11 cellular contexts compared by ENCODE assay signal in genomic region chr16:2479996-2480395, GRCh38. TPM values are rescaled to one million over a fixed set of nuclear protein-coding genes. Genes with fewer than 3 reads are reported as not detected.
DNase-seq lines count a peak whose midpoint lies in the region; ATAC-seq, FAIRE-seq and TF ChIP-seq lines count a peak whose summit lies in the region.
"Not testable (repeated sequence)": the region's sequence is repeated elsewhere in the genome, so short reads cannot be mapped to it uniquely, and the experiment has no call there.
"Had no signal": no experiment of that assay in that cellular context is flagged by ENCODE, and none has a peak within 500 bp of the region (broad histone marks: within the 10 kb centered on the region; RNA-seq: fewer than 3 reads in every experiment).

No MANE protein-coding gene starts in this region.

- not testable (repeated sequence) for TF ChIP-seq RAD21 in K562 (CRISPR knock-in tag; conservative IDR thresholded peaks at IDR 0.05 in 1 of 2, IDR thresholded peaks at IDR 0.05 in 1 of 2)

- H4K20me1 ChIP-seq in K562 (replicated peaks; ENCODE audit: control insufficient read depth, insufficient read depth, low read length): not testable (repeated sequence)

- TF ChIP-seq POLR2A in K562 (conservative IDR thresholded peaks at IDR 0.05); thyroid gland (IDR thresholded peaks at IDR 0.05): not testable (repeated sequence)

- CTCF ChIA-PET in HEK293 (lab: Yijun Ruan, JAX); K562 (lab: Yijun Ruan, JAX; ENCODE audit: low intra/inter-chr PET ratio): not testable (repeated sequence)

- H3K4me3 ChIP-seq in HEK293 (ENCODE audit: low read depth, low read length); K562; dorsolateral prefrontal cortex; kidney (ENCODE audit: low read length in 2 of 2); pancreas; thyroid gland (replicated peaks in 1 of 3): not testable (repeated sequence)

- FAIRE-seq in K562 (lab: Jason Lieb, UNC); kidney (lab: Jason Lieb, UNC); pancreas (lab: Jason Lieb, UNC): not testable (repeated sequence)

- not testable (repeated sequence) for H3K4me2 ChIP-seq in K562 (ENCODE audit: insufficient read depth, low read length)

- DNase-seq in K562 (ENCODE audit: extremely low read depth in 1 of 4, low spot score in 3 of 4); dorsolateral prefrontal cortex; nephron progenitor cell; pancreas; thyroid gland: not testable (repeated sequence)
- DNase-seq in kidney: peak; percentile 41

- not testable (repeated sequence) for H3K27ac ChIP-seq in HEK293 (ENCODE audit: extremely low read depth, low read depth, low read length); K562 (ENCODE audit: extremely low read depth, low read depth, low read length)
- H3K27ac ChIP-seq in dorsolateral prefrontal cortex (peak overlapping the region in 32 of 59 donors; percentile 10 to 90 (median 46)), kidney (ENCODE audit: low read depth in 2 of 2, low read length in 2 of 2) (peak overlapping the region in 1 of 2 donors; percentile 55), pancreas (peak overlapping the region in 3 of 4 donors; percentile 54 to 77 (median 72)), thyroid gland (peak overlapping the region in 2 of 3 donors; percentile 59 to 73)

- not testable (repeated sequence) for H3K36me3 Mint-ChIP-seq in nephron progenitor cell (ENCODE audit: low read depth)

- H3K4me1 ChIP-seq in HEK293 (ENCODE audit: control insufficient read depth, insufficient read depth, low read length): not testable (repeated sequence)
- H3K4me1 ChIP-seq in K562 (replicated peaks in 1 of 2; ENCODE audit: control insufficient read depth in 2 of 2, insufficient read depth in 2 of 2, low read length in 2 of 2): peaks cover 67 to 95% of the 10 kb centered on the region in 2 experiments
- H3K4me1 ChIP-seq in kidney (ENCODE audit: control insufficient read depth in 1 of 2, insufficient read depth in 1 of 2, low read depth in 1 of 2, low read length in 2 of 2): peaks cover 17 to 56% of the 10 kb centered on the region in 2 donors
- H3K4me1 ChIP-seq in pancreas: peaks cover 34 to 54% (median 45%) of the 10 kb centered on the region in 3 donors
- H3K4me1 ChIP-seq in thyroid gland: peaks cover 41 to 74% of the 10 kb centered on the region in 2 donors

- not testable (repeated sequence) for H3K9me3 Mint-ChIP-seq in nephron progenitor cell

- POLR2A ChIA-PET in HEK293 (lab: Yijun Ruan, JAX): not testable (repeated sequence)
- POLR2A ChIA-PET in K562 (lab: Yijun Ruan, JAX): interaction anchor here (1.0 to 2.2 kb wide), 3 partner anchors 9 to 21 kb away, joined by 3 to 8 read pairs (median 4); no protein-coding TSS in a partner anchor

- not testable (repeated sequence) for H3K4me3 Mint-ChIP-seq in nephron progenitor cell

- not testable (repeated sequence) for H2AFZ ChIP-seq in K562 (ENCODE audit: low read depth, low read length)

- not testable (repeated sequence) for H3K27me3 ChIP-seq in K562 (ENCODE audit: control insufficient read depth in 2 of 2, insufficient read depth in 2 of 2, low read length in 2 of 2); dorsolateral prefrontal cortex; pancreas; thyroid gland

- BruUV-seq in K562 (replicated peaks; lab: Mats Ljungman, UMichigan): not testable (repeated sequence)

- H3K27ac Mint-ChIP-seq in nephron progenitor cell: peak overlapping the region; percentile 48

- peaks cover 45% of the 10 kb centered on the region for H3K4me1 Mint-ChIP-seq in nephron progenitor cell

- peaks cover 26% of the 10 kb centered on the region for H3K27me3 Mint-ChIP-seq in nephron progenitor cell (ENCODE audit: low read depth, poor library complexity)

- peaks cover 95% of the 10 kb centered on the region for H3K79me2 ChIP-seq in K562 (ENCODE audit: control insufficient read depth, insufficient read depth, low read length)

- in situ Hi-C loops in K562 (cut with MboI): not testable (repeated sequence)

- H3K9me1 ChIP-seq in K562 (ENCODE audit: control insufficient read depth, insufficient read depth, low read length): not testable (repeated sequence)

- not testable (repeated sequence) for H3K36me3 ChIP-seq in HEK293 (ENCODE audit: control insufficient read depth in 2 of 2, insufficient read depth in 1 of 2, low read length in 2 of 2); kidney (ENCODE audit: control insufficient read depth in 1 of 2, insufficient read depth in 2 of 2, low read length in 2 of 2); pancreas; thyroid gland
- H3K36me3 ChIP-seq in K562 (ENCODE audit: control insufficient read depth, insufficient read depth, low read length): peaks cover 25% of the 10 kb centered on the region; the same call in 2 of the 3 replicates

- intact Hi-C loops in K562 (cut with micrococcal nuclease); dorsolateral prefrontal cortex (cut with DNase I); kidney (cut with DNase I); pancreas (cut with DNase I); thyroid gland (cut with DNase I): not testable (repeated sequence)

- H3K9me3 ChIP-seq in HEK293 (ENCODE audit: control insufficient read depth, insufficient read depth, low read depth, low read length); K562 (replicated peaks; ENCODE audit: control insufficient read depth, insufficient read depth, low read depth, low read length); kidney (ENCODE audit: control insufficient read depth in 1 of 2, low read length in 2 of 2); pancreas; thyroid gland: not testable (repeated sequence)

- ATAC-seq in K562, pancreas: not testable (repeated sequence)

- TF ChIP-seq CTCF in HEK293 (tag by site-specific recombination; IDR thresholded peaks at IDR 0.05); K562 (IDR thresholded peaks at IDR 0.05 in 2 of 3, conservative IDR thresholded peaks at IDR 0.05 in 1 of 3; ENCODE audit: insufficient read depth in 2 of 3, low read depth in 1 of 3, low read length in 3 of 3); dorsolateral prefrontal cortex (IDR thresholded peaks at IDR 0.05 in 54 of 56, conservative IDR thresholded peaks at IDR 0.05 in 2 of 56; ENCODE audit: low read depth in 1 of 56, partially characterized antibody in 56 of 56); kidney (IDR thresholded peaks at IDR 0.05; ENCODE audit: borderline replicate concordance, extremely low read depth, insufficient read depth); nephron progenitor cell (IDR thresholded peaks at IDR 0.05); pancreas (IDR thresholded peaks at IDR 0.05); thyroid gland (IDR thresholded peaks at IDR 0.05): not testable (repeated sequence)

- TF ChIP-seq EP300 in K562 (IDR thresholded peaks at IDR 0.05; ENCODE audit: low read length): not testable (repeated sequence)

- 72% methylated on average over 9 of the region's 10 CpGs for WGBS in K562 (ENCODE audit: insufficient coverage, low coverage, missing lambda C conversion rate)
- 90 to 92% methylated on average over 10 of the region's 10 CpGs for WGBS in pancreas, 2 donors
- WGBS in thyroid gland, 2 donors: 93 to 96% methylated on average over 10 of the region's 10 CpGs

- H3K9ac ChIP-seq in K562 (ENCODE audit: insufficient read depth in 1 of 2, low read depth in 2 of 2, low read length in 2 of 2): peak overlapping the region in 1 of 2 experiments; percentile 81; a peak in 1 of 4 replicates
- not testable (repeated sequence) for H3K9ac ChIP-seq in kidney (ENCODE audit: low read length in 2 of 2)

RNA-seq across cellular contexts. Expression of gene TBC1D24, which starts 5.1 kb away (rescaled TPM):
- total RNA-seq in K562 (2011; cell fraction: chromatin; rRNA removed; ENCODE audit: low replicate concordance): 29.2 and 69.3 TPM in 2 replicates
- 36.9 and 38.2 TPM in 2 replicates for total RNA-seq in K562 (2011; cell fraction: nucleolus; rRNA removed)
- total RNA-seq in K562 (2011; cell fraction: nucleoplasm; rRNA removed): 27.0 and 36.9 TPM in 2 replicates
- total RNA-seq in K562 (2014; rRNA removed): 7.2 and 13.4 TPM in 2 replicates
- 4.2 and 4.9 TPM in 2 replicates for total RNA-seq in K562 (2014; rRNA removed; fragmentation: Illumina TruSeq; extraction: Trizol)
- total RNA-seq in K562 (2015; rRNA removed; fragmentation: Illumina TruSeq; extraction: Trizol): 9.1 and 11.2 TPM in 2 replicates
- 22.6 and 24.3 TPM in 2 replicates for total RNA-seq in K562 (2021)
- polyA plus RNA-seq in K562 (2011; rRNA removed): 5.7 and 9.4 TPM in 2 replicates
- polyA plus RNA-seq in K562 (2011; cell fraction: cytosol; rRNA removed): 7.1 and 12.3 TPM in 2 replicates
- 22.9 and 34.2 TPM in 2 replicates for polyA plus RNA-seq in K562 (2011; cell fraction: nucleus; rRNA removed)
- polyA plus RNA-seq in K562 (2012): 8.5 and 9.1 TPM in 2 replicates
- polyA plus RNA-seq in K562 (2014; fragmentation: Illumina TruSeq; extraction: Trizol): 7.2 and 9.4 TPM in 2 replicates
- 1 to 10 TPM; 1.7 to 4.2 TPM for polyA plus RNA-seq in K562 (2014; fragmentation: Nextera tagmentation; extraction: Ambion mirVana)
- 8.3 and 9.3 TPM in 2 replicates for polyA plus RNA-seq in K562 (2014; rRNA removed)
- polyA minus RNA-seq in K562 (2011; rRNA and poly(A)+ RNA removed): 6.5 and 9.7 TPM in 2 replicates
- 13.1 and 14.3 TPM in 2 replicates for polyA minus RNA-seq in K562 (2011; cell fraction: cytosol; rRNA and poly(A)+ RNA removed)
- 12.5 and 15.3 TPM in 2 replicates for polyA minus RNA-seq in K562 (2011; cell fraction: nucleus; rRNA and poly(A)+ RNA removed)
- total RNA-seq in dorsolateral prefrontal cortex: 10 to 100 TPM; 27.5 to 97.0 (median 62.6) TPM
- 25.7 TPM for total RNA-seq in kidney
- 23.9 TPM for polyA plus RNA-seq in kidney (ENCODE audit: insufficient read depth, low read depth, low replicate concordance)
- total RNA-seq in pancreas: 10 to 100 TPM; 16.8 to 23.7 (median 19.7) TPM
- polyA plus RNA-seq in pancreas: 10 to 100 TPM; 10.8 to 16.0 TPM
- total RNA-seq in thyroid gland: 10 to 100 TPM; 15.9 to 32.3 (median 21.8) TPM

RNA-seq across cellular contexts. Expression of gene NTN3, which starts 8.9 kb away (rescaled TPM):
- total RNA-seq in K562 (2011; cell fraction: chromatin; rRNA removed; ENCODE audit: low replicate concordance): 0.42 TPM in 1 of 2 replicates, not detected in the other
- total RNA-seq in K562 (2011; cell fraction: nucleolus; rRNA removed): 0.13 and 0.17 TPM in 2 replicates
- total RNA-seq in K562 (2011; cell fraction: nucleoplasm; rRNA removed): not detected in 2 replicates
- not detected in 2 replicates for total RNA-seq in K562 (2014; rRNA removed)
- not detected in 2 replicates for total RNA-seq in K562 (2014; rRNA removed; fragmentation: Illumina TruSeq; extraction: Trizol)
- not detected in 2 replicates for total RNA-seq in K562 (2015; rRNA removed; fragmentation: Illumina TruSeq; extraction: Trizol)
- total RNA-seq in K562 (2021): not detected in 2 replicates
- polyA plus RNA-seq in K562 (2011; rRNA removed): not detected in 2 replicates
- not detected in 2 replicates for polyA plus RNA-seq in K562 (2011; cell fraction: cytosol; rRNA removed)
- polyA plus RNA-seq in K562 (2011; cell fraction: nucleus; rRNA removed): not detected in 2 replicates
- 0.07 and 0.08 TPM in 2 replicates for polyA plus RNA-seq in K562 (2012)
- not detected in 2 replicates for polyA plus RNA-seq in K562 (2014; fragmentation: Illumina TruSeq; extraction: Trizol)
- not detected for polyA plus RNA-seq in K562 (2014; fragmentation: Nextera tagmentation; extraction: Ambion mirVana)
- not detected in 2 replicates for polyA plus RNA-seq in K562 (2014; rRNA removed)
- not detected in 2 replicates for polyA minus RNA-seq in K562 (2011; rRNA and poly(A)+ RNA removed)
- polyA minus RNA-seq in K562 (2011; cell fraction: cytosol; rRNA and poly(A)+ RNA removed): not detected in 2 replicates
- polyA minus RNA-seq in K562 (2011; cell fraction: nucleus; rRNA and poly(A)+ RNA removed): not detected in 2 replicates
- 1 to 10 TPM in 106 of 120 experiments, under 1 TPM in 13, not detected in 1; 0.48 to 4.0 (median 1.6) TPM for total RNA-seq in dorsolateral prefrontal cortex
- total RNA-seq in kidney: 0.28 TPM
- not detected for polyA plus RNA-seq in kidney (ENCODE audit: insufficient read depth, low read depth, low replicate concordance)
- total RNA-seq in pancreas: under 1 TPM in 3 of 6 donors, not detected in 3; 0.09 to 0.22 (median 0.20) TPM
- polyA plus RNA-seq in pancreas: under 1 TPM; 0.07 to 0.08 TPM
- under 1 TPM in 3 of 4 donors, not detected in 1; 0.13 to 0.63 (median 0.56) TPM for total RNA-seq in thyroid gland
- total RNA-seq: Calu3; CD4-positive, CD25-positive, alpha-beta regulatory T cell; CD8-positive, alpha-beta T cell had no signal
- polyA plus RNA-seq: CD14-positive monocyte; CD4-positive, CD25-positive, alpha-beta regulatory T cell had no signal

RNA-seq across cellular contexts. Expression of gene TEDC2, which starts 20.1 kb away (rescaled TPM):
- 28.4 and 114 TPM in 2 replicates for total RNA-seq in K562 (2011; cell fraction: chromatin; rRNA removed; ENCODE audit: low replicate concordance)
- 102 and 124 TPM in 2 replicates for total RNA-seq in K562 (2011; cell fraction: nucleolus; rRNA removed)
- 40.8 and 51.4 TPM in 2 replicates for total RNA-seq in K562 (2011; cell fraction: nucleoplasm; rRNA removed)
- total RNA-seq in K562 (2014; rRNA removed) (50.2 and 66.0 TPM in 2 replicates), K562 (2014; rRNA removed; fragmentation: Illumina TruSeq; extraction: Trizol) (6.4 and 11.6 TPM in 2 replicates), K562 (2015; rRNA removed; fragmentation: Illumina TruSeq; extraction: Trizol) (25.8 and 28.4 TPM in 2 replicates), K562 (2021) (43.0 and 46.1 TPM in 2 replicates), dorsolateral prefrontal cortex (10 to 100 TPM in 3 of 120 experiments, 1 to 10 TPM in 117; 1.9 to 10.8 (median 5.0) TPM), kidney (1.4 TPM), pancreas (under 1 TPM in 5 of 6 donors, not detected in 1; 0.16 to 0.82 (median 0.76) TPM), thyroid gland (under 1 TPM in 2 of 4 donors, not detected in 2; 0.83 to 0.96 TPM)
- polyA plus RNA-seq in K562 (2011; rRNA removed) (11.5 and 19.7 TPM in 2 replicates), K562 (2014; fragmentation: Illumina TruSeq; extraction: Trizol) (17.6 and 21.1 TPM in 2 replicates), K562 (2014; fragmentation: Nextera tagmentation; extraction: Ambion mirVana) (1 to 10 TPM in 1 of 2 experiments, under 1 TPM in 1; 0.75 to 2.2 TPM), K562 (2014; rRNA removed) (46.1 and 57.0 TPM in 2 replicates), kidney (ENCODE audit: insufficient read depth, low read depth, low replicate concordance) (1.7 TPM), pancreas (1 to 10 TPM; 1.1 to 1.4 TPM)
- 12.4 and 30.6 TPM in 2 replicates for polyA plus RNA-seq in K562 (2011; cell fraction: cytosol; rRNA removed)
- 115 and 152 TPM in 2 replicates for polyA plus RNA-seq in K562 (2011; cell fraction: nucleus; rRNA removed)
- polyA plus RNA-seq in K562 (2012): 25.5 and 36.0 TPM in 2 replicates
- 3.6 and 6.3 TPM in 2 replicates for polyA minus RNA-seq in K562 (2011; rRNA and poly(A)+ RNA removed)
- 5.9 and 8.8 TPM in 2 replicates for polyA minus RNA-seq in K562 (2011; cell fraction: cytosol; rRNA and poly(A)+ RNA removed)
- 44.7 and 53.2 TPM in 2 replicates for polyA minus RNA-seq in K562 (2011; cell fraction: nucleus; rRNA and poly(A)+ RNA removed)
- total RNA-seq: CD4-positive, CD25-positive, alpha-beta regulatory T cell had no signal

RNA-seq across cellular contexts. Expression of gene ATP6V0C, which starts 33.8 kb away (rescaled TPM):
- 30.3 and 91.0 TPM in 2 replicates for total RNA-seq in K562 (2011; cell fraction: chromatin; rRNA removed; ENCODE audit: low replicate concordance)
- total RNA-seq in K562 (2011; cell fraction: nucleolus; rRNA removed): 132 and 138 TPM in 2 replicates
- total RNA-seq in K562 (2011; cell fraction: nucleoplasm; rRNA removed): 102 and 104 TPM in 2 replicates
- total RNA-seq in K562 (2014; rRNA removed): 28.4 and 48.6 TPM in 2 replicates
- 10.2 and 10.8 TPM in 2 replicates for total RNA-seq in K562 (2014; rRNA removed; fragmentation: Illumina TruSeq; extraction: Trizol)
- 22.7 and 24.3 TPM in 2 replicates for total RNA-seq in K562 (2015; rRNA removed; fragmentation: Illumina TruSeq; extraction: Trizol)
- total RNA-seq in K562 (2021): 213 and 228 TPM in 2 replicates
- 7.1 and 14.1 TPM in 2 replicates for polyA plus RNA-seq in K562 (2011; rRNA removed)
- 28.4 and 49.5 TPM in 2 replicates for polyA plus RNA-seq in K562 (2011; cell fraction: cytosol; rRNA removed)
- 18.4 and 28.6 TPM in 2 replicates for polyA plus RNA-seq in K562 (2011; cell fraction: nucleus; rRNA removed)
- 228 and 237 TPM in 2 replicates for polyA plus RNA-seq in K562 (2012)
- polyA plus RNA-seq in K562 (2014; fragmentation: Illumina TruSeq; extraction: Trizol): 44.5 and 83.3 TPM in 2 replicates
- polyA plus RNA-seq in K562 (2014; fragmentation: Nextera tagmentation; extraction: Ambion mirVana): 1 to 10 TPM; 2.9 to 5.2 TPM
- polyA plus RNA-seq in K562 (2014; rRNA removed): 63.0 and 66.3 TPM in 2 replicates
- polyA minus RNA-seq in K562 (2011; rRNA and poly(A)+ RNA removed): 4.5 and 5.5 TPM in 2 replicates
- 81.8 and 143 TPM in 2 replicates for polyA minus RNA-seq in K562 (2011; cell fraction: cytosol; rRNA and poly(A)+ RNA removed)
- 8.2 and 10.8 TPM in 2 replicates for polyA minus RNA-seq in K562 (2011; cell fraction: nucleus; rRNA and poly(A)+ RNA removed)
- total RNA-seq in dorsolateral prefrontal cortex: 100 to 1,000 TPM; 283 to 670 (median 496) TPM
- total RNA-seq in kidney: 303 TPM
- polyA plus RNA-seq in kidney (ENCODE audit: insufficient read depth, low read depth, low replicate concordance): 520 TPM
- total RNA-seq in pancreas: 10 to 100 TPM; 39.9 to 92.3 (median 66.8) TPM
- polyA plus RNA-seq in pancreas: 100 to 1,000 TPM in 1 of 2 donors, 10 to 100 TPM in 1; 59.8 to 124 TPM
- total RNA-seq in thyroid gland: 10 to 100 TPM; 33.1 to 62.1 (median 36.3) TPM

RNA-seq across cellular contexts. Expression of gene AMDHD2, which starts 40.2 kb away (rescaled TPM):
- total RNA-seq in K562 (2011; cell fraction: chromatin; rRNA removed; ENCODE audit: low replicate concordance): 56.1 and 256 TPM in 2 replicates
- 207 and 245 TPM in 2 replicates for total RNA-seq in K562 (2011; cell fraction: nucleolus; rRNA removed)
- total RNA-seq in K562 (2011; cell fraction: nucleoplasm; rRNA removed): 104 and 109 TPM in 2 replicates
- total RNA-seq in K562 (2014; rRNA removed) (39.5 and 48.7 TPM in 2 replicates), K562 (2014; rRNA removed; fragmentation: Illumina TruSeq; extraction: Trizol) (2.0 and 3.6 TPM in 2 replicates), K562 (2015; rRNA removed; fragmentation: Illumina TruSeq; extraction: Trizol) (23.0 and 24.9 TPM in 2 replicates), K562 (2021) (42.3 and 55.1 TPM in 2 replicates), dorsolateral prefrontal cortex (10 to 100 TPM; 26.9 to 73.4 (median 42.9) TPM), kidney (52.1 TPM), pancreas (10 to 100 TPM in 4 of 6 donors, 1 to 10 TPM in 2; 8.0 to 18.7 (median 10.9) TPM), thyroid gland (10 to 100 TPM; 32.6 to 43.5 (median 37.9) TPM)
- polyA plus RNA-seq in K562 (2011; rRNA removed) (11.7 and 19.0 TPM in 2 replicates), K562 (2014; fragmentation: Illumina TruSeq; extraction: Trizol) (10.1 and 18.1 TPM in 2 replicates), K562 (2014; fragmentation: Nextera tagmentation; extraction: Ambion mirVana) (under 1 TPM in 1 of 2 experiments, not detected in 1; 0.38 TPM), K562 (2014; rRNA removed) (54.4 and 56.9 TPM in 2 replicates), kidney (ENCODE audit: insufficient read depth, low read depth, low replicate concordance) (51.8 TPM), pancreas (10 to 100 TPM; 27.7 to 36.3 TPM)
- 12.6 and 34.7 TPM in 2 replicates for polyA plus RNA-seq in K562 (2011; cell fraction: cytosol; rRNA removed)
- polyA plus RNA-seq in K562 (2011; cell fraction: nucleus; rRNA removed): 186 and 323 TPM in 2 replicates
- 37.8 and 57.1 TPM in 2 replicates for polyA plus RNA-seq in K562 (2012)
- polyA minus RNA-seq in K562 (2011; rRNA and poly(A)+ RNA removed): 2.0 and 5.0 TPM in 2 replicates
- polyA minus RNA-seq in K562 (2011; cell fraction: cytosol; rRNA and poly(A)+ RNA removed): 11.7 and 14.9 TPM in 2 replicates
- 48.8 and 59.8 TPM in 2 replicates for polyA minus RNA-seq in K562 (2011; cell fraction: nucleus; rRNA and poly(A)+ RNA removed)
